ENCODE assay signal across 8 cellular contexts in the genomic region with DNA sequence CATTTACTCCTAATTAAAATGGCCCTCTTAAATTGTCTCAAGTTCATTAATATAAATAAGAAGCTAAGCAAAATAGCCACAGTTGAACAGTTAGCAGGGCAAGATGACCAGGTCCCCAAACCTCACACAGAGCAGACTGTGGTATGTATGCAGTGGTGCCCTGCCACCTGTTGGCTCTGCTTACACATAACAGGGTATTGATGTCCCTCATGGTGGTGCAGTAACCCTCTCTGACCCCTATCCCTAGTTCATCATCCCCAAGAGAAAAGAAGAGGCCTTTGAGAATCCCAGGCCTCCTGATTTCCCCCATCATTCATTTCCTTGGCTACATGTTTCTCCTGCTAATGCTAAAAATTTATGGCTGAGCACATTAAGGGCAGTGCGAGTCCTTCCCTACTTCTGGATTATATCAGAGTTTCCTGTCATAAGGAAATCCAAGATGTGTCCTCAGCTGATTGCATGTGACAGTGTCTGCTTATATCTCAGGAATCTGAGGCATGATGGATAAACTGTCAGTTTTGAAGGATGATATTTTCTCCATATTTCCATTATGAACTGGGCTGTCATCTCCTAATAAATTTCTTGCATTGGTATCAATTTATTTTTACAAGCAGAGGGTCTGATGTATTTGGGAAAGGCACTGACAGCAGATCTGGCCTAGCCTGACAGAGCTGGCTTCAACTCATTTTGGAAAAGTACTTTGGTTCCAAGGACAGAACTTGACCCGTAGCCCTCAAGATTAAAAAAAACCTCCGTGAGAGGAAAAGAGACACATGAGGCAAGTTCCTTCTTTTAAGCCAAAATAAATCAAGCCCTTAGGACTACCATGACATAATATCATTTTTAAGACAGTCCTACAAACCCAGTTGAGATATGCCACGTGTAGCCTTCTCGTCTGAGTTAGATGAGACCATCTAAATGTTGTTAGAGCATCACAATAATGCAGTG.
DNase-seq lines count a peak whose midpoint lies in the region; ATAC-seq, FAIRE-seq and TF ChIP-seq lines count a peak whose summit lies in the region.

No MANE protein-coding gene starts in this region.

- no peak overlapping the region for H2BK12ac ChIP-seq in H9 (ENCODE audit: insufficient read length, low read depth, low read length)

- no peak overlapping the region for H3K14ac ChIP-seq in H9 (ENCODE audit: insufficient read depth, low read length)

- TF ChIP-seq CTCF in H9 (conservative IDR thresholded peaks at IDR 0.05), result peak; percentile 84
- peak; percentile 12 to 36 (median 31) for TF ChIP-seq CTCF in esophagus muscularis mucosa (IDR thresholded peaks at IDR 0.05)

- no peaks in the 10 kb centered on the region; the same call in 1 of the 2 replicates for H3K27me3 Mint-ChIP-seq in H9 (ENCODE audit: low read depth)
- peaks cover 5% of the 10 kb centered on the region for H3K27me3 Mint-ChIP-seq in activated T-helper 17 cell treated with anti-CD3 and anti-CD28 coated beads, Interleukin-2, amount 50 U/mL, for 72 hours

- no peak overlapping the region for H3K4me3 Mint-ChIP-seq in H9
- no peak overlapping the region for H3K4me3 Mint-ChIP-seq in activated T-helper 17 cell treated with anti-CD3 and anti-CD28 coated beads, Interleukin-2, amount 50 U/mL, for 72 hours

- H2BK15ac ChIP-seq in H9 (ENCODE audit: low read depth, low read length), result no peak overlapping the region

- in situ Hi-C loops in G401 (cut with HindIII; ENCODE audit: low sequenced_read_pairs), result no loop called here

- no peak for ATAC-seq in activated T-helper 17 cell treated with anti-CD3 and anti-CD28 coated beads, Interleukin-2, amount 50 U/mL, for 72 hours (replicated peaks)

- H3K23me2 ChIP-seq in H9 (ENCODE audit: insufficient read length, low read depth, low read length, poor library complexity, severe bottlenecking), result no peaks in the 10 kb centered on the region

- H4K5ac ChIP-seq in H9 (ENCODE audit: insufficient read length, low read depth, low read length), result no peak overlapping the region

- H2AK5ac ChIP-seq in H9 (ENCODE audit: insufficient read length, low read length), result no peak overlapping the region

- H3K9ac ChIP-seq in H9 (ENCODE audit: extremely low read depth, insufficient read length, low read length), result no peak overlapping the region

- H3K27ac Mint-ChIP-seq in H9, result no peak overlapping the region
- H3K27ac Mint-ChIP-seq in activated T-helper 17 cell treated with anti-CD3 and anti-CD28 coated beads, Interleukin-2, amount 50 U/mL, for 72 hours, result no peak overlapping the region

- no peak for FAIRE-seq in small intestine (lab: Jason Lieb, UNC)

- H3T11ph ChIP-seq in H9 (ENCODE audit: low read length), result no peak overlapping the region

- H2BK20ac ChIP-seq in H9 (ENCODE audit: low read depth, low read length, poor library complexity, severe bottlenecking), result no peak overlapping the region

- no CpG with 5 or more reads among the region's 5 CpGs for WGBS in H9 (ENCODE audit: extremely low coverage, insufficient read length, low lambda C conversion rate)
- WGBS in esophagus muscularis mucosa, result 26% methylated on average over 5 of the region's 5 CpGs
- 54 to 89% (median 74%) methylated on average over 5 of the region's 5 CpGs for WGBS in small intestine, 3 donors

- H3K4ac ChIP-seq in H9 (ENCODE audit: low read depth, low read length), result no peak overlapping the region

- H2BK5ac ChIP-seq in H9 (ENCODE audit: insufficient read length, low read length), result no peak overlapping the region

- H3K4me1 Mint-ChIP-seq in H9, result peaks cover 11 to 12% of the 10 kb centered on the region in 2 experiments
- no peaks in the 10 kb centered on the region for H3K4me1 Mint-ChIP-seq in activated T-helper 17 cell treated with anti-CD3 and anti-CD28 coated beads, Interleukin-2, amount 50 U/mL, for 72 hours

- no peaks in the 10 kb centered on the region for H4K20me1 ChIP-seq in H9 (ENCODE audit: control insufficient read depth, insufficient read depth, insufficient read length)

- H3K18ac ChIP-seq in H9 (ENCODE audit: insufficient read length, low read depth, low read length), result no peak overlapping the region

- 0 out of 5 replicates have a peak, but pooled peaks cover 0 to 3% of the 10 kb centered on the region in 2 experiments for H3K9me3 Mint-ChIP-seq in H9
- H3K9me3 Mint-ChIP-seq in activated T-helper 17 cell treated with anti-CD3 and anti-CD28 coated beads, Interleukin-2, amount 50 U/mL, for 72 hours, result no peaks in the 10 kb centered on the region

- H3K4me3 ChIP-seq in esophagus muscularis mucosa (no peak overlapping the region), small intestine (ENCODE audit: low read depth in 1 of 2, low read length in 2 of 2) (no peak overlapping the region)

- H3K9me3 ChIP-seq in H9 (ENCODE audit: control insufficient read depth, low read depth, low read length) (no peaks in the 10 kb centered on the region), esophagus muscularis mucosa (peaks cover 0 to 3% (median 0%) of the 10 kb centered on the region in 4 donors), small intestine (ENCODE audit: control insufficient read depth, low read depth) (no peaks in the 10 kb centered on the region)

- intact Hi-C loops in esophagus muscularis mucosa (cut with DNase I), result no loop called here

- no peak overlapping the region for H4K91ac ChIP-seq in H9 (ENCODE audit: insufficient read length, low read depth, low read length)

- no peak for TF ChIP-seq EP300 in esophagus muscularis mucosa (IDR thresholded peaks at IDR 0.05)

- no peak overlapping the region for H2AFZ ChIP-seq in H9 (ENCODE audit: low read length)

- H4K8ac ChIP-seq in H9 (replicated peaks; ENCODE audit: insufficient read length, low read depth, low read length), result no peak overlapping the region

- DNase-seq in NCI-H2227 (lab: John Stamatoyannopoulos, UW; ENCODE audit: unreplicated experiment) (peak; percentile 7), NCI-H2227 treated with DMSO at 0.1 percent for 48 hours (lab: John Stamatoyannopoulos, UW) (no peak), H9 (peak; percentile 71), NCI-H460 (ENCODE audit: extremely low read depth, low read depth) (peak; percentile 4), esophagus muscularis mucosa (ENCODE audit: extremely low spot score) (no peak), small intestine (peak; percentile 48), G401 (ENCODE audit: low spot score) (no peak)

- no peak for TF ChIP-seq POLR2A in esophagus muscularis mucosa (IDR thresholded peaks at IDR 0.05; ENCODE audit: low read depth)

- no peak overlapping the region for H3K4me2 ChIP-seq in H9 (ENCODE audit: insufficient read depth, insufficient read length, low read length)

- H3K27ac ChIP-seq in H9 (ENCODE audit: insufficient read length, low read depth, low read length), result no peak overlapping the region
- H3K27ac ChIP-seq in esophagus muscularis mucosa (replicated peaks in 1 of 4), result peak overlapping the region; percentile 20 to 56 (median 46)
- no peak overlapping the region for H3K27ac ChIP-seq in small intestine (ENCODE audit: low read depth in 1 of 2, low read length in 1 of 2)

- no peaks in the 10 kb centered on the region for H3K36me3 ChIP-seq in esophagus muscularis mucosa
- H3K36me3 ChIP-seq in small intestine (ENCODE audit: control insufficient read depth in 2 of 2, insufficient read depth in 2 of 2, low read length in 2 of 2), result no peaks in the 10 kb centered on the region

- H3K4me1 ChIP-seq in H9 (ENCODE audit: insufficient read depth, low read length) (no peaks in the 10 kb centered on the region), esophagus muscularis mucosa (peaks cover 20 to 33% (median 26%) of the 10 kb centered on the region in 4 donors), small intestine (ENCODE audit: control insufficient read depth in 2 of 2, insufficient read depth in 1 of 2, low read depth in 1 of 2, low read length in 1 of 2) (no peaks in the 10 kb centered on the region)

- H3K23ac ChIP-seq in H9 (ENCODE audit: insufficient read length, low read depth, low read length), result no peak overlapping the region

- no peaks in the 10 kb centered on the region for H3K79me2 ChIP-seq in H9 (ENCODE audit: insufficient read depth, low read length)

- no peak overlapping the region for H2BK120ac ChIP-seq in H9 (ENCODE audit: low read depth, low read length, poor library complexity, severe bottlenecking)

- H3K27me3 ChIP-seq in H9 (ENCODE audit: insufficient read depth, low read length) (no peaks in the 10 kb centered on the region), esophagus muscularis mucosa (no peaks in the 10 kb centered on the region), small intestine (ENCODE audit: control insufficient read depth in 2 of 2, insufficient read depth in 2 of 2, low read length in 2 of 2) (no peaks in the 10 kb centered on the region)

- no peak overlapping the region for H3K56ac ChIP-seq in H9 (ENCODE audit: insufficient read length, low read depth, low read length)

- no peaks in the 10 kb centered on the region for H3K79me1 ChIP-seq in H9 (ENCODE audit: insufficient read depth, low read depth, low read length, poor library complexity, severe bottlenecking)

- H3K36me3 Mint-ChIP-seq in H9 (ENCODE audit: insufficient read depth in 1 of 3, low read depth in 3 of 3), result no peaks in the 10 kb centered on the region
- H3K36me3 Mint-ChIP-seq in activated T-helper 17 cell treated with anti-CD3 and anti-CD28 coated beads, Interleukin-2, amount 50 U/mL, for 72 hours (ENCODE audit: low read depth), result no peaks in the 10 kb centered on the region

Comparison
In these comparisons a context has a peak if more than half of its experiments do, and no peak if none do; other contexts are left out.
1. DNase-seq: peak in NCI-H2227 (single experiment), H9 (single experiment), NCI-H460 (single experiment) and small intestine (single experiment); none in NCI-H2227 treated with DMSO at 0.1 percent for 48 hours (single experiment), esophagus muscularis mucosa (single experiment) and G401 (single experiment).
2. H3K27ac ChIP-seq: peak in esophagus muscularis mucosa (4 of 4); none in H9 (single experiment) and small intestine (0 of 2).